Comparison of ENCODE assay signal across 14 cellular contexts in the genomic region with DNA sequence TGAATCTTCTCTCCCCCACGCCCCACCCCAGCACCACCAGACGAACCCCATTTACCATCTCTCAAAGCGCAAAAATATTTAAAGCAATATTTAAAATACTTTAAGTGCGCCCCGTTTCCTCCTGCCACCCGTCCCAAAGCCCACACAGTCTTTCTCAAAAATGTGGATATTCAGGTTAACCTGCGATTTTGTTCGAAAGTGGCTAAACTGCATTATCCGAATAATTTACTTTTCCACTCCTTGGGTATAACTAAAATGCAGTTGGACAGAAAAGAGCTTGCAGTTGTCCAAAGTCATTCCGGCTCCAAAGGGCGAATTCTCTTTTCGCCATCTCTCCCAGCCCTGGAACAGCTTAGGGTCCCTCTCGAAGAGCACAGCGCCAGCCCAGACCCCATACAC. TPM values are rescaled to one million over a fixed set of nuclear protein-coding genes. Genes with fewer than 3 reads are reported as not detected.
DNase-seq lines count a peak whose midpoint lies in the region; ATAC-seq, FAIRE-seq and TF ChIP-seq lines count a peak whose summit lies in the region.
"Had no signal": no experiment of that assay in that cellular context is flagged by ENCODE, and none has a peak within 500 bp of the region (broad histone marks: within the 10 kb centered on the region; RNA-seq: fewer than 3 reads in every experiment).

No MANE protein-coding gene starts in this region.

- no peak for FAIRE-seq in urothelium cell line (lab: Jason Lieb, UNC)
- FAIRE-seq: GM12891 had no signal

- TF ChIP-seq POLR2A in lower leg skin (IDR thresholded peaks at IDR 0.05) = no peak

- H3K4me1 Mint-ChIP-seq in activated CD4-positive, alpha-beta T cell treated with anti-CD3 and anti-CD28 coated beads for 36 hours = peaks cover 13% of the 10 kb centered on the region
- peaks cover 6% of the 10 kb centered on the region for H3K4me1 Mint-ChIP-seq in activated T-helper 1 cell treated with anti-CD3 and anti-CD28 coated beads, Interleukin-12 subunit alpha, Interleukin-12 subunit beta, Interleukin-2, Interleukin-4 antibody, amounts not matched to agents 30 ng/mL and 10 ng/mL and 1 ng/mL, durations not matched to agents 14 hours and 24 hours and 36 hours (ENCODE audit: low read depth)

- peak overlapping the region; percentile 37 for H3K4me3 Mint-ChIP-seq in activated CD4-positive, alpha-beta T cell treated with anti-CD3 and anti-CD28 coated beads for 36 hours
- H3K4me3 Mint-ChIP-seq in activated T-helper 1 cell treated with anti-CD3 and anti-CD28 coated beads, Interleukin-12 subunit alpha, Interleukin-12 subunit beta, Interleukin-2, Interleukin-4 antibody, amounts not matched to agents 30 ng/mL and 10 ng/mL and 1 ng/mL, durations not matched to agents 14 hours and 24 hours and 36 hours = peak overlapping the region; percentile 71

- no peaks in the 10 kb centered on the region for H3K36me3 Mint-ChIP-seq in activated CD4-positive, alpha-beta T cell treated with anti-CD3 and anti-CD28 coated beads for 36 hours (ENCODE audit: low read depth)
- no peaks in the 10 kb centered on the region for H3K36me3 Mint-ChIP-seq in activated T-helper 1 cell treated with anti-CD3 and anti-CD28 coated beads, Interleukin-12 subunit alpha, Interleukin-12 subunit beta, Interleukin-2, Interleukin-4 antibody, amounts not matched to agents 30 ng/mL and 10 ng/mL and 1 ng/mL, durations not matched to agents 14 hours and 24 hours and 36 hours (ENCODE audit: low read depth)

- WGBS in lower leg skin, 2 donors = 32 to 38% methylated on average over 13 to 14 of the region's 14 CpGs

- POLR2A ChIA-PET in activated CD4-positive, alpha-beta T cell treated with anti-CD3 and anti-CD28 coated beads for 36 hours (lab: Charles Lee) = no interaction called here

- DNase-seq in activated CD4-positive, alpha-beta T cell treated with anti-CD3 and anti-CD28 coated beads for 36 hours = no peak
- DNase-seq in activated CD4-positive, alpha-beta T cell treated with anti-CD3 and anti-CD28 coated beads, Interleukin-2, amount 50 U/mL, for 4 hours = no peak
- DNase-seq in activated T-helper 1 cell treated with anti-CD3 and anti-CD28 coated beads, Interleukin-12 subunit alpha, Interleukin-12 subunit beta, Interleukin-2, Interleukin-4 antibody, amounts not matched to agents 30 ng/mL and 10 ng/mL and 1 ng/mL, durations not matched to agents 14 hours and 24 hours and 36 hours (ENCODE audit: low spot score) = no peak
- DNase-seq in fibroblast of villous mesenchyme (ENCODE audit: low read depth) (no peak), skeletal muscle cell (ENCODE audit: low read depth) (no peak), lower leg skin (ENCODE audit: low spot score in 2 of 2) (no peak), COLO829 (ENCODE audit: low spot score) (no peak), urothelium cell line (ENCODE audit: low spot score) (no peak)
- DNase-seq: NCI-H2029, SJCRH30, substantia nigra had no signal

- peaks cover 57% of the 10 kb centered on the region for H3K27me3 Mint-ChIP-seq in activated CD4-positive, alpha-beta T cell treated with anti-CD3 and anti-CD28 coated beads for 36 hours
- peaks cover 55% of the 10 kb centered on the region for H3K27me3 Mint-ChIP-seq in activated T-helper 1 cell treated with anti-CD3 and anti-CD28 coated beads, Interleukin-12 subunit alpha, Interleukin-12 subunit beta, Interleukin-2, Interleukin-4 antibody, amounts not matched to agents 30 ng/mL and 10 ng/mL and 1 ng/mL, durations not matched to agents 14 hours and 24 hours and 36 hours (ENCODE audit: insufficient read depth)

- no peak overlapping the region for H3K27ac Mint-ChIP-seq in activated CD4-positive, alpha-beta T cell treated with anti-CD3 and anti-CD28 coated beads for 36 hours
- no peak overlapping the region for H3K27ac Mint-ChIP-seq in activated T-helper 1 cell treated with anti-CD3 and anti-CD28 coated beads, Interleukin-12 subunit alpha, Interleukin-12 subunit beta, Interleukin-2, Interleukin-4 antibody, amounts not matched to agents 30 ng/mL and 10 ng/mL and 1 ng/mL, durations not matched to agents 14 hours and 24 hours and 36 hours

- CTCF ChIA-PET in activated CD4-positive, alpha-beta T cell treated with anti-CD3 and anti-CD28 coated beads for 36 hours (lab: Charles Lee) = no interaction called here

- TF ChIP-seq CTCF in fibroblast of villous mesenchyme (IDR thresholded peaks at IDR 0.05; ENCODE audit: insufficient read depth, low read depth, low read length) (no peak), lower leg skin (IDR thresholded peaks at IDR 0.05) (no peak)

- H3K9me3 Mint-ChIP-seq in activated CD4-positive, alpha-beta T cell treated with anti-CD3 and anti-CD28 coated beads for 36 hours (ENCODE audit: low read depth) = no peaks in the 10 kb centered on the region
- no peaks in the 10 kb centered on the region for H3K9me3 Mint-ChIP-seq in activated T-helper 1 cell treated with anti-CD3 and anti-CD28 coated beads, Interleukin-12 subunit alpha, Interleukin-12 subunit beta, Interleukin-2, Interleukin-4 antibody, amounts not matched to agents 30 ng/mL and 10 ng/mL and 1 ng/mL, durations not matched to agents 14 hours and 24 hours and 36 hours

- intact Hi-C loops in activated CD4-positive, alpha-beta T cell treated with anti-CD3 and anti-CD28 coated beads for 36 hours (cut with DNase I, micrococcal nuclease) = no loop called here
- intact Hi-C loops in activated T-helper 1 cell treated with anti-CD3 and anti-CD28 coated beads, Interleukin-12 subunit alpha, Interleukin-12 subunit beta, Interleukin-2, Interleukin-4 antibody, amounts not matched to agents 30 ng/mL and 10 ng/mL and 1 ng/mL, durations not matched to agents 14 hours and 24 hours and 36 hours (cut with micrococcal nuclease) = no loop called here
- intact Hi-C loops in lower leg skin (cut with DNase I; ENCODE audit: low total_unique reads) = no loop called here

- peak overlapping the region; percentile 54 for H3K4me3 ChIP-seq in fibroblast of villous mesenchyme (ENCODE audit: low read depth, low read length)
- peak overlapping the region; percentile 71 for H3K4me3 ChIP-seq in skeletal muscle cell (ENCODE audit: low read depth, low read length)
- no peak overlapping the region for H3K4me3 ChIP-seq in lower leg skin (ENCODE audit: low read depth, poor library complexity, severe bottlenecking)
- H3K4me3 ChIP-seq: SJCRH30 had no signal

- ATAC-seq in activated CD4-positive, alpha-beta T cell treated with anti-CD3 and anti-CD28 coated beads for 36 hours = no peak
- ATAC-seq: sciatic nerve had no signal

RNA-seq across cellular contexts. Expression of a gene that starts 0.7 kb away (rescaled TPM):
- total RNA-seq in activated CD4-positive, alpha-beta T cell treated with anti-CD3 and anti-CD28 coated beads for 36 hours = not detected
- total RNA-seq in activated T-helper 1 cell treated with anti-CD3 and anti-CD28 coated beads, Interleukin-12 subunit alpha, Interleukin-12 subunit beta, Interleukin-2, Interleukin-4 antibody, amounts not matched to agents 30 ng/mL and 10 ng/mL and 1 ng/mL, durations not matched to agents 14 hours and 24 hours and 36 hours = not detected in 2 replicates
- total RNA-seq in fibroblast of villous mesenchyme (0.43 and 0.64 TPM in 2 replicates), lower leg skin (not detected)
- total RNA-seq: H4 had no signal

RNA-seq across cellular contexts. Expression of a gene that starts 36.8 kb away (rescaled TPM):
- 10 to 100 TPM; 85.4 to 94.5 TPM for total RNA-seq in activated CD4-positive, alpha-beta T cell treated with anti-CD3 and anti-CD28 coated beads for 36 hours
- total RNA-seq in activated T-helper 1 cell treated with anti-CD3 and anti-CD28 coated beads, Interleukin-12 subunit alpha, Interleukin-12 subunit beta, Interleukin-2, Interleukin-4 antibody, amounts not matched to agents 30 ng/mL and 10 ng/mL and 1 ng/mL, durations not matched to agents 14 hours and 24 hours and 36 hours = 71.9 and 74.0 TPM in 2 replicates
- total RNA-seq in fibroblast of villous mesenchyme = 27.1 and 34.5 TPM in 2 replicates
- 10 to 100 TPM; 15.2 to 35.7 (median 21.2) TPM for total RNA-seq in lower leg skin

RNA-seq across cellular contexts. Expression of a gene that starts 59.4 kb away (rescaled TPM):
- total RNA-seq in activated CD4-positive, alpha-beta T cell treated with anti-CD3 and anti-CD28 coated beads for 36 hours = 100 to 1,000 TPM; 113 to 118 TPM
- 59.9 and 64.3 TPM in 2 replicates for total RNA-seq in activated T-helper 1 cell treated with anti-CD3 and anti-CD28 coated beads, Interleukin-12 subunit alpha, Interleukin-12 subunit beta, Interleukin-2, Interleukin-4 antibody, amounts not matched to agents 30 ng/mL and 10 ng/mL and 1 ng/mL, durations not matched to agents 14 hours and 24 hours and 36 hours
- 27.1 and 54.0 TPM in 2 replicates for total RNA-seq in fibroblast of villous mesenchyme
- total RNA-seq in lower leg skin = 1 to 10 TPM; 2.0 to 7.3 (median 4.0) TPM
